In genomic region chr18:13611616-13612110, GRCh38 we compare ENCODE assay signal across 8 cellular contexts.
DNase-seq lines count a peak whose midpoint lies in the region; ATAC-seq and TF ChIP-seq lines count a peak whose summit lies in the region.

No MANE protein-coding gene starts in this region.

- H3K27me3 Mint-ChIP-seq in activated CD8-positive, alpha-beta memory T cell treated with anti-CD3 and anti-CD28 coated beads, Interleukin-2, amount 10 ng/mL, durations not matched to agents 7 days and 5 days: no peaks in the 10 kb centered on the region
- H3K27me3 Mint-ChIP-seq in WTC11 (ENCODE audit: low read depth): peaks cover 34% of the 10 kb centered on the region

- no peak for TF ChIP-seq EP300 in ovary (IDR thresholded peaks at IDR 0.05)

- H3K27me3 ChIP-seq in ovary: no peaks in the 10 kb centered on the region

- 5 to 18% (median 11%) methylated on average over 24 of the region's 24 CpGs for WGBS in ovary, 3 donors

- H3K4me3 Mint-ChIP-seq in activated CD8-positive, alpha-beta memory T cell treated with anti-CD3 and anti-CD28 coated beads, Interleukin-2, amount 10 ng/mL, durations not matched to agents 7 days and 5 days: peak overlapping the region; percentile 77
- peak overlapping the region; percentile 66 for H3K4me3 Mint-ChIP-seq in WTC11

- CTCF ChIA-PET in activated CD8-positive, alpha-beta memory T cell treated with anti-CD3 and anti-CD28 coated beads, Interleukin-2, amount 10 ng/mL, durations not matched to agents 7 days and 5 days (lab: Charles Lee): interaction anchor here (0.8 to 10.1 kb wide), 9 partner anchors 11 to 396 kb away, joined by 3 to 122 read pairs (median 6); no protein-coding TSS in a partner anchor
- CTCF ChIA-PET in WTC11 (lab: Charles Lee): interaction anchor here (0.6 to 1.6 kb wide), 7 partner anchors 10 to 499 kb away, joined by 3 to 6 read pairs (median 3); no protein-coding TSS in a partner anchor

- intact Hi-C loops in ovary (cut with DNase I): no loop called here

- no peaks in the 10 kb centered on the region for H3K9me3 ChIP-seq in ovary

- ATAC-seq in activated CD8-positive, alpha-beta memory T cell treated with anti-CD3 and anti-CD28 coated beads, Interleukin-2, amount 10 ng/mL, durations not matched to agents 7 days and 5 days: peak; percentile 6
- ATAC-seq in HG03097 (IDR thresholded peaks at IDR 0.05; ENCODE audit: low FRiP score, unreplicated experiment): peak; percentile 15
- peak; percentile 55 for ATAC-seq in WTC11
- no peak for ATAC-seq in HG03378 (IDR thresholded peaks at IDR 0.05; ENCODE audit: unreplicated experiment)

- peak; percentile 63 for DNase-seq in activated CD8-positive, alpha-beta memory T cell treated with anti-CD3 and anti-CD28 coated beads, Interleukin-2, amount 10 ng/mL, durations not matched to agents 7 days and 5 days
- DNase-seq in activated CD8-positive, alpha-beta memory T cell treated with anti-CD3 and anti-CD28 coated beads, Interleukin-2, amount 50 U/mL, for 4 hours: no peak
- DNase-seq in WTC11 (ENCODE audit: low spot score) (no peak), foreskin fibroblast (peak; percentile 14 to 49), ovary (peak in 2 of 5 donors; percentile 38 to 52), LoVo (ENCODE audit: low spot score) (no peak)

- POLR2A ChIA-PET in WTC11 (lab: Charles Lee): interaction anchor here (1.1 kb wide), 1 partner anchor 67 kb away, joined by 3 read pairs; no protein-coding TSS in a partner anchor

- peaks cover 91% of the 10 kb centered on the region for H3K4me1 Mint-ChIP-seq in activated CD8-positive, alpha-beta memory T cell treated with anti-CD3 and anti-CD28 coated beads, Interleukin-2, amount 10 ng/mL, durations not matched to agents 7 days and 5 days
- peaks cover 22% of the 10 kb centered on the region for H3K4me1 Mint-ChIP-seq in WTC11

- peaks cover 3% of the 10 kb centered on the region for H3K4me1 ChIP-seq in ovary (ENCODE audit: insufficient read depth)

- TF ChIP-seq CTCF in WTC11 (IDR thresholded peaks at IDR 0.05): no peak
- TF ChIP-seq CTCF in foreskin fibroblast (IDR thresholded peaks at IDR 0.05; ENCODE audit: low read depth, low read length): no peak
- no peak for TF ChIP-seq CTCF in ovary (IDR thresholded peaks at IDR 0.05)

- no peaks in the 10 kb centered on the region for H3K36me3 ChIP-seq in ovary

- H3K4me3 ChIP-seq in foreskin fibroblast (ENCODE audit: low read depth in 1 of 2, low read length in 2 of 2): peak overlapping the region; percentile 10 to 49
- H3K4me3 ChIP-seq in ovary: peak overlapping the region; percentile 36

- peaks cover 7% of the 10 kb centered on the region for H3K36me3 Mint-ChIP-seq in activated CD8-positive, alpha-beta memory T cell treated with anti-CD3 and anti-CD28 coated beads, Interleukin-2, amount 10 ng/mL, durations not matched to agents 7 days and 5 days
- H3K36me3 Mint-ChIP-seq in WTC11: no peaks in the 10 kb centered on the region

- no peak for TF ChIP-seq POLR2A in ovary (IDR thresholded peaks at IDR 0.05)

- H3K27ac ChIP-seq in ovary: no peak overlapping the region

- H3K9me3 Mint-ChIP-seq in activated CD8-positive, alpha-beta memory T cell treated with anti-CD3 and anti-CD28 coated beads, Interleukin-2, amount 10 ng/mL, durations not matched to agents 7 days and 5 days (ENCODE audit: low read depth): no peaks in the 10 kb centered on the region
- no peaks in the 10 kb centered on the region for H3K9me3 Mint-ChIP-seq in WTC11

- H3K27ac Mint-ChIP-seq in activated CD8-positive, alpha-beta memory T cell treated with anti-CD3 and anti-CD28 coated beads, Interleukin-2, amount 10 ng/mL, durations not matched to agents 7 days and 5 days: peak overlapping the region; percentile 99
- H3K27ac Mint-ChIP-seq in WTC11: peak overlapping the region; percentile 73; the same call in 1 of the 2 replicates

TF ChIP-seq in WTC11, 78 proteins besides CTCF, POLR2A, EP300 and RAD21:
- peak; percentile 85; the same call in 1 of the 2 replicates for TF ChIP-seq ZNF263 (CRISPR knock-in tag; IDR thresholded peaks at IDR 0.05; ENCODE audit: low read depth)
- no peak for TF ChIP-seq ATF6 (CRISPR knock-in tag; IDR thresholded peaks at IDR 0.05)

Comparison
In these comparisons a context has a peak if more than half of its experiments do, and no peak if none do; other contexts are left out.
1. DNase-seq: peak in activated CD8-positive, alpha-beta memory T cell treated with anti-CD3 and anti-CD28 coated beads, Interleukin-2, amount 10 ng/mL, durations not matched to agents 7 days and 5 days (single experiment) and foreskin fibroblast (2 of 2); none in activated CD8-positive, alpha-beta memory T cell treated with anti-CD3 and anti-CD28 coated beads, Interleukin-2, amount 50 U/mL, for 4 hours (single experiment), WTC11 (single experiment) and LoVo (single experiment).